Comparison of ENCODE assay signal across 8 cellular contexts in genomic region chr17:44070455-44071197, GRCh38. TPM values are rescaled to one million over a fixed set of nuclear protein-coding genes. Genes with fewer than 3 reads are reported as not detected.
A peak's percentile ranks its signal among the peaks of the same experiment; 100 is the strongest.
DNase-seq lines count a peak whose midpoint lies in the region; ATAC-seq and TF ChIP-seq lines count a peak whose summit lies in the region.

Gene G6PC3, plus strand, starts transcription at chr17:44070735. Its CDS starts 231 bp downstream, at chr17:44070966.

- TF ChIP-seq CTCF in fibroblast of mammary gland (conservative IDR thresholded peaks at IDR 0.05; ENCODE audit: control insufficient read depth, insufficient read depth, low read depth, low read length) (no peak), natural killer cell (IDR thresholded peaks at IDR 0.05) (no peak)

- no peaks in the 10 kb centered on the region for H3K9me3 Mint-ChIP-seq in activated T-helper 2 cell treated with anti-CD3 and anti-CD28 coated beads, Interferon-gamma antibody, Interleukin-2, Interleukin-4, amounts not matched to agents 10 μg/mL and 5 μg/mL and 100 μg/mL, durations not matched to agents 14 hours and 24 hours and 36 hours
- H3K9me3 Mint-ChIP-seq in natural killer cell, result no peaks in the 10 kb centered on the region

- peak within 1 kb of the TSS; percentile 92 for H3K4me3 Mint-ChIP-seq in activated T-helper 2 cell treated with anti-CD3 and anti-CD28 coated beads, Interferon-gamma antibody, Interleukin-2, Interleukin-4, amounts not matched to agents 10 μg/mL and 5 μg/mL and 100 μg/mL, durations not matched to agents 14 hours and 24 hours and 36 hours (ENCODE audit: low read depth)
- peak within 1 kb of the TSS; percentile 95 for H3K4me3 Mint-ChIP-seq in natural killer cell

- peak within 1 kb of the TSS; percentile 97 for H3K4me2 ChIP-seq in Karpas-422 (ENCODE audit: low read depth, low read length, poor library complexity, severe bottlenecking)

- no peaks in the 10 kb centered on the region for H3K9me3 ChIP-seq in Karpas-422 (ENCODE audit: low read length)

- peaks cover 47% of the 10 kb centered on the region for H3K79me2 ChIP-seq in Karpas-422 (ENCODE audit: low read length)

- peak within 1 kb of the TSS; percentile 91 for H3K27ac ChIP-seq in Karpas-422 (ENCODE audit: low read length)

- H3K27me3 ChIP-seq in Karpas-422 (ENCODE audit: low read length), result no peaks in the 10 kb centered on the region

- peak; percentile 96 for DNase-seq in DMS79 treated with DMSO at 0.1 percent for 48 hours (lab: John Stamatoyannopoulos, UW)
- peak; percentile 98 for DNase-seq in Karpas-422
- peak; percentile 98 for DNase-seq in RPMI8226
- DNase-seq in activated T-helper 2 cell treated with anti-CD3 and anti-CD28 coated beads, Interferon-gamma antibody, Interleukin-2, Interleukin-4, amounts not matched to agents 10 μg/mL and 5 μg/mL and 100 μg/mL, durations not matched to agents 14 hours and 24 hours and 36 hours (ENCODE audit: low spot score), result peak; percentile 77
- peak; percentile 98 for DNase-seq in fibroblast of mammary gland (ENCODE audit: low read depth)
- DNase-seq in natural killer cell, result peak; percentile 69
- peak; percentile 83 for DNase-seq in stimulated activated naive CD4-positive, alpha-beta T cell treated with Interleukin-2 at 50 U/mL for 16 hours (lab: John Stamatoyannopoulos, UW)

- H3K9me2 ChIP-seq in Karpas-422 (replicated peaks; ENCODE audit: insufficient read depth, low read length), result no peaks in the 10 kb centered on the region

- peaks cover 28% of the 10 kb centered on the region for H3K4me1 ChIP-seq in Karpas-422 (ENCODE audit: low read length)

- peak within 1 kb of the TSS; percentile 92 for H3K27ac Mint-ChIP-seq in activated T-helper 2 cell treated with anti-CD3 and anti-CD28 coated beads, Interferon-gamma antibody, Interleukin-2, Interleukin-4, amounts not matched to agents 10 μg/mL and 5 μg/mL and 100 μg/mL, durations not matched to agents 14 hours and 24 hours and 36 hours
- H3K27ac Mint-ChIP-seq in natural killer cell, result peak within 1 kb of the TSS; percentile 93

- peaks cover 14% of the 10 kb centered on the region for H3K36me3 Mint-ChIP-seq in activated T-helper 2 cell treated with anti-CD3 and anti-CD28 coated beads, Interferon-gamma antibody, Interleukin-2, Interleukin-4, amounts not matched to agents 10 μg/mL and 5 μg/mL and 100 μg/mL, durations not matched to agents 14 hours and 24 hours and 36 hours (ENCODE audit: low read depth)
- no peaks in the 10 kb centered on the region for H3K36me3 Mint-ChIP-seq in natural killer cell

- H2AFZ ChIP-seq in Karpas-422 (ENCODE audit: low read length), result peak within 1 kb of the TSS; percentile 80; the same call in 1 of the 2 replicates

- H4K20me1 ChIP-seq in Karpas-422 (ENCODE audit: insufficient read depth, low read depth, low read length), result peaks cover under 1% of the 10 kb centered on the region; the same call in 1 of the 2 replicates

- ATAC-seq in GM21737 (IDR thresholded peaks at IDR 0.05; ENCODE audit: unreplicated experiment), result peak; percentile 63
- peak; percentile 54 to 82 (median 73) for ATAC-seq in natural killer cell

- peaks cover 20% of the 10 kb centered on the region for H3K4me1 Mint-ChIP-seq in activated T-helper 2 cell treated with anti-CD3 and anti-CD28 coated beads, Interferon-gamma antibody, Interleukin-2, Interleukin-4, amounts not matched to agents 10 μg/mL and 5 μg/mL and 100 μg/mL, durations not matched to agents 14 hours and 24 hours and 36 hours (ENCODE audit: low read depth)
- H3K4me1 Mint-ChIP-seq in natural killer cell, result peaks cover 38 to 39% of the 10 kb centered on the region in 2 donors

- H3K27me3 Mint-ChIP-seq in activated T-helper 2 cell treated with anti-CD3 and anti-CD28 coated beads, Interferon-gamma antibody, Interleukin-2, Interleukin-4, amounts not matched to agents 10 μg/mL and 5 μg/mL and 100 μg/mL, durations not matched to agents 14 hours and 24 hours and 36 hours (ENCODE audit: low read depth), result no peaks in the 10 kb centered on the region
- H3K27me3 Mint-ChIP-seq in natural killer cell (ENCODE audit: low read depth in 2 of 2), result no peaks in the 10 kb centered on the region

- H3K4me3 ChIP-seq in Karpas-422 (ENCODE audit: low read length) (peak within 1 kb of the TSS; percentile 97), fibroblast of mammary gland (ENCODE audit: control insufficient read depth, low read depth, low read length) (peak within 1 kb of the TSS; percentile 65)

- peak within 1 kb of the TSS; percentile 98 for H3K9ac ChIP-seq in Karpas-422 (ENCODE audit: low read length)

- intact Hi-C loops in activated T-helper 2 cell treated with anti-CD3 and anti-CD28 coated beads, Interferon-gamma antibody, Interleukin-2, Interleukin-4, amounts not matched to agents 10 μg/mL and 5 μg/mL and 100 μg/mL, durations not matched to agents 14 hours and 24 hours and 36 hours (cut with micrococcal nuclease), result loop anchor here (2.0 to 5.0 kb wide), 4 partner anchors 16 to 72 kb away; partner anchors contain the start of genes HDAC5 and HROB
- intact Hi-C loops in natural killer cell (cut with micrococcal nuclease), result loop anchor here (5.0 kb wide), 1 partner anchor 52 kb away; the partner anchor contains the start of gene HDAC5

- H3K36me3 ChIP-seq in Karpas-422 (ENCODE audit: insufficient read depth, low read length), result peaks cover 15% of the 10 kb centered on the region

RNA-seq across cellular contexts. Expression of gene G6PC3, which starts in this region (rescaled TPM):
- 43.6 and 59.6 TPM in 2 replicates for total RNA-seq in Karpas-422 (2014; rRNA removed; shearing (Covaris generic); ENCODE audit: low replicate concordance)
- total RNA-seq in activated T-helper 2 cell treated with anti-CD3 and anti-CD28 coated beads, Interferon-gamma antibody, Interleukin-2, Interleukin-4, amounts not matched to agents 10 μg/mL and 5 μg/mL and 100 μg/mL, durations not matched to agents 14 hours and 24 hours and 36 hours, result 36.3 and 39.2 TPM in 2 replicates
- total RNA-seq in natural killer cell, result 10 to 100 TPM; 18.2 to 21.7 (median 20.6) TPM

Comparison
In these comparisons a context has a peak if more than half of its experiments do, and no peak if none do; other contexts are left out.
1. Peak in every context shown above with its lines: DNase-seq, ATAC-seq, H3K4me3 ChIP-seq and H3K27ac ChIP-seq.